In the genomic region with DNA sequence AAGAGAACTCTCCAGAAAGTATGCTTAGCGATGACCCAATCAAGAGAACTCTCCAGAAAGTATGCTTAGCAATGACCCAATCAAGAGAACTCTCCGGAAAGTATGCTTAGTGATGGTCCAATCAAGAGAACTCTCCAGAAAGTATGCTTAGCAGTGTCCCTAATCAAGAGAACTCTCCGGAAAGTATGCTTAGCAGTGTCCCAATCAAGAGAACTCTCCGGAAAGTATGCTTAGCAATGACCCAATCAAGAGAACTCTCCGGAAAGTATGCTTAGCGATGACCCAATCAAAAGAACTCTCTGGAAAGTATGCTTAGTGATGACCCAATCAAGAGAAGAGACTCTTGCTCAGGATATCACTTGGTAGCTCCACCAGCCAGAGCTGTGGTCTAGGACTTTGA, we compare ENCODE assay signal across 23 cellular contexts.
A peak's percentile ranks its signal among the peaks of the same experiment; 100 is the strongest.
DNase-seq lines count a peak whose midpoint lies in the region; ATAC-seq and TF ChIP-seq lines count a peak whose summit lies in the region.
"Had no signal": no experiment of that assay in that cellular context is flagged by ENCODE, and none has a peak within 500 bp of the region (broad histone marks: within the 10 kb centered on the region; RNA-seq: fewer than 3 reads in every experiment).

No MANE protein-coding gene starts in this region.

- peaks cover 16% of the 10 kb centered on the region for H3K79me1 ChIP-seq in trophoblast cell (ENCODE audit: low read length)

- no peak overlapping the region for H2BK12ac ChIP-seq in trophoblast cell (ENCODE audit: low read length)

- TF ChIP-seq CTCF in HFFc6 (IDR thresholded peaks at IDR 0.05) (no peak), RWPE2 (IDR thresholded peaks at IDR 0.05; ENCODE audit: poor library complexity, severe bottlenecking) (no peak), endodermal cell (conservative IDR thresholded peaks at IDR 0.05) (no peak), dorsolateral prefrontal cortex (IDR thresholded peaks at IDR 0.05 in 54 of 56, conservative IDR thresholded peaks at IDR 0.05 in 2 of 56; ENCODE audit: low read depth in 1 of 56, partially characterized antibody in 56 of 56) (no peak)

- intact Hi-C loops in dorsolateral prefrontal cortex (cut with DNase I), result loop anchor here in 1 of 2 donors (2.0 to 10.0 kb wide), 3 partner anchors 40 to 140 kb away; partner anchors contain the start of gene AFAP1

- H4K8ac ChIP-seq in trophoblast cell (ENCODE audit: low read depth, low read length), result no peak overlapping the region

- no peak overlapping the region for H2AFZ ChIP-seq in trophoblast cell (ENCODE audit: insufficient read depth, low read length, poor library complexity)

- H2BK120ac ChIP-seq in trophoblast cell (ENCODE audit: insufficient read depth, low read length, poor library complexity), result no peak overlapping the region

- no peak overlapping the region for H2AK5ac ChIP-seq in trophoblast cell (ENCODE audit: low read length)

- H3K36me3 ChIP-seq in RWPE2 (ENCODE audit: low read depth) (peaks cover 38% of the 10 kb centered on the region), trophoblast cell (ENCODE audit: control insufficient read depth in 1 of 2, insufficient read depth in 2 of 2, low read length in 2 of 2) (peaks cover 12 to 21% of the 10 kb centered on the region in 2 experiments), endodermal cell (ENCODE audit: control insufficient read depth, insufficient read depth, low read length) (peaks cover 30% of the 10 kb centered on the region)

- H3K9ac ChIP-seq in trophoblast cell (ENCODE audit: low read length) (no peak overlapping the region), endodermal cell (ENCODE audit: extremely low read depth, low read length, poor library complexity, severe bottlenecking) (no peak overlapping the region)
- H3K9ac ChIP-seq: BLaER1 treated with 17β-estradiol and CSF1 and Interleukin-3, amounts not matched to agents 10 nM and 100 nM had no signal

- no peak overlapping the region for H3K4me3 ChIP-seq in RWPE2 (ENCODE audit: severe bottlenecking)
- no peak overlapping the region for H3K4me3 ChIP-seq in trophoblast cell (ENCODE audit: low read depth, low read length)
- H3K4me3 ChIP-seq in endodermal cell (ENCODE audit: low read length), result no peak overlapping the region
- H3K4me3 ChIP-seq in dorsolateral prefrontal cortex, result no peak overlapping the region
- H3K4me3 ChIP-seq: BLaER1 treated with 17β-estradiol and CSF1 and Interleukin-3, amounts not matched to agents 10 nM and 100 nM; SK-N-MC had no signal

- H3K27me3 Mint-ChIP-seq in HFFc6 (ENCODE audit: insufficient read depth) (peaks cover 27% of the 10 kb centered on the region), endodermal cell (ENCODE audit: insufficient read depth) (no peaks in the 10 kb centered on the region)

- ATAC-seq in RWPE2 (ENCODE audit: low read depth) (no peak), HG03571 (IDR thresholded peaks at IDR 0.05; ENCODE audit: unreplicated experiment) (no peak)
- ATAC-seq: CD8-positive, alpha-beta T cell had no signal

- no peak overlapping the region for H3K14ac ChIP-seq in trophoblast cell (ENCODE audit: low read length)

- no CpG with 5 or more reads among the region's 6 CpGs for WGBS in trophoblast cell (ENCODE audit: extremely low coverage, insufficient coverage, insufficient read length)
- 97 to 98% methylated on average over 6 of the region's 6 CpGs for WGBS in endodermal cell (ENCODE audit: insufficient coverage in 1 of 2, insufficient read length in 1 of 2), 2 experiments

- H4K12ac ChIP-seq in trophoblast cell (ENCODE audit: low read depth, low read length), result no peak overlapping the region

- H3K27ac Mint-ChIP-seq in HFFc6, result peak overlapping the region; percentile 94
- no peak overlapping the region for H3K27ac Mint-ChIP-seq in endodermal cell
- H3K27ac Mint-ChIP-seq: CD8-positive, alpha-beta T cell had no signal

- H3K4me1 Mint-ChIP-seq in HFFc6 (ENCODE audit: low read depth), result peaks cover 88% of the 10 kb centered on the region
- H3K4me1 Mint-ChIP-seq in endodermal cell, result no peaks in the 10 kb centered on the region

- no peaks in the 10 kb centered on the region for H3K9me3 ChIP-seq in RWPE2 (ENCODE audit: severe bottlenecking)
- peaks cover 2% of the 10 kb centered on the region for H3K9me3 ChIP-seq in trophoblast cell (ENCODE audit: insufficient read depth, low read depth, low read length)
- no peaks in the 10 kb centered on the region for H3K9me3 ChIP-seq in endodermal cell (ENCODE audit: control insufficient read depth, low read length)
- H3K9me3 ChIP-seq: BLaER1 treated with 17β-estradiol and CSF1 and Interleukin-3, amounts not matched to agents 10 nM and 100 nM had no signal

- no peak overlapping the region for H3K4me2 ChIP-seq in trophoblast cell (ENCODE audit: low read length)

- H3K23ac ChIP-seq in trophoblast cell (ENCODE audit: low read length), result no peak overlapping the region

- no peak overlapping the region for H4K91ac ChIP-seq in trophoblast cell (ENCODE audit: low read depth, low read length)

- peaks cover 38% of the 10 kb centered on the region for H3K4me1 ChIP-seq in RWPE2 (ENCODE audit: insufficient read depth, poor library complexity, severe bottlenecking)
- H3K4me1 ChIP-seq in trophoblast cell (ENCODE audit: control insufficient read depth in 1 of 2, insufficient read depth in 2 of 2, low read length in 2 of 2), result peaks cover 19 to 26% of the 10 kb centered on the region in 2 experiments
- H3K4me1 ChIP-seq in endodermal cell (ENCODE audit: control insufficient read depth, insufficient read depth, low read length), result no peaks in the 10 kb centered on the region

- H3K18ac ChIP-seq in trophoblast cell (ENCODE audit: low read length), result no peak overlapping the region

- peaks cover 8% of the 10 kb centered on the region for H3K79me2 ChIP-seq in trophoblast cell (ENCODE audit: control insufficient read depth, insufficient read depth, low read length, poor library complexity)

- H2BK5ac ChIP-seq in trophoblast cell (ENCODE audit: low read depth, low read length, poor library complexity), result no peak overlapping the region

- no peak for DNase-seq in HFFc6
- DNase-seq in RWPE2 (ENCODE audit: low spot score), result no peak
- DNase-seq in fibroblast of peridontal ligament (ENCODE audit: extremely low read depth), result peak; percentile 32
- peak; percentile 51 to 87 for DNase-seq in trophoblast cell
- no peak for DNase-seq in endodermal cell
- DNase-seq in dorsolateral prefrontal cortex, result no peak
- DNase-seq: ACHN; CD8-positive, alpha-beta T cell; DND-41; H7; KBM-7; MM.1S; NCI-H1048; NCI-H1417 treated with DMSO at 0.1 percent for 48 hours; NCI-H187; NCI-H446; NCI-H526; OCI-M1; RPMI8226; SHP77 treated with DMSO at 0.1 percent for 48 hours had no signal

- H3K27ac ChIP-seq in RWPE2 (ENCODE audit: poor library complexity, severe bottlenecking) (peak overlapping the region; percentile 100), trophoblast cell (ENCODE audit: low read depth, low read length) (no peak overlapping the region), endodermal cell (ENCODE audit: low read depth, low read length) (no peak overlapping the region), dorsolateral prefrontal cortex (no peak overlapping the region)
- H3K27ac ChIP-seq: BLaER1 treated with 17β-estradiol and CSF1 and Interleukin-3, amounts not matched to agents 10 nM and 100 nM; SK-N-MC had no signal

- H3K27me3 ChIP-seq in RWPE2 (ENCODE audit: insufficient read depth, poor library complexity, severe bottlenecking), result no peaks in the 10 kb centered on the region
- no peaks in the 10 kb centered on the region for H3K27me3 ChIP-seq in trophoblast cell (ENCODE audit: insufficient read depth, low read length)
- H3K27me3 ChIP-seq in endodermal cell (ENCODE audit: control insufficient read depth, insufficient read depth, low read length, poor library complexity, severe bottlenecking), result no peaks in the 10 kb centered on the region
- no peaks in the 10 kb centered on the region for H3K27me3 ChIP-seq in dorsolateral prefrontal cortex
- H3K27me3 ChIP-seq: BLaER1 treated with 17β-estradiol and CSF1 and Interleukin-3, amounts not matched to agents 10 nM and 100 nM had no signal

- H3K9me3 Mint-ChIP-seq in HFFc6, result peaks cover 14% of the 10 kb centered on the region
- no peaks in the 10 kb centered on the region for H3K9me3 Mint-ChIP-seq in endodermal cell
- H3K9me3 Mint-ChIP-seq: CD8-positive, alpha-beta T cell had no signal

- no peak overlapping the region for H3K4ac ChIP-seq in trophoblast cell (ENCODE audit: low read depth, low read length)

- H3K4me3 Mint-ChIP-seq in HFFc6, result no peak overlapping the region
- H3K4me3 Mint-ChIP-seq in endodermal cell, result no peak overlapping the region
- H3K4me3 Mint-ChIP-seq: CD8-positive, alpha-beta T cell had no signal

- peaks cover 87% of the 10 kb centered on the region for H3K36me3 Mint-ChIP-seq in HFFc6 (ENCODE audit: low read depth)
- peaks cover 10% of the 10 kb centered on the region for H3K36me3 Mint-ChIP-seq in endodermal cell (ENCODE audit: low read depth)

Comparison
In these comparisons a context has a peak if more than half of its experiments do, and no peak if none do; other contexts are left out.
1. DNase-seq: peak in fibroblast of peridontal ligament (single experiment) and trophoblast cell (2 of 2); none in HFFc6 (single experiment), RWPE2 (single experiment), endodermal cell (single experiment) and dorsolateral prefrontal cortex (0 of 10).